ENCODE assay signal across 10 cellular contexts in the genomic region with DNA sequence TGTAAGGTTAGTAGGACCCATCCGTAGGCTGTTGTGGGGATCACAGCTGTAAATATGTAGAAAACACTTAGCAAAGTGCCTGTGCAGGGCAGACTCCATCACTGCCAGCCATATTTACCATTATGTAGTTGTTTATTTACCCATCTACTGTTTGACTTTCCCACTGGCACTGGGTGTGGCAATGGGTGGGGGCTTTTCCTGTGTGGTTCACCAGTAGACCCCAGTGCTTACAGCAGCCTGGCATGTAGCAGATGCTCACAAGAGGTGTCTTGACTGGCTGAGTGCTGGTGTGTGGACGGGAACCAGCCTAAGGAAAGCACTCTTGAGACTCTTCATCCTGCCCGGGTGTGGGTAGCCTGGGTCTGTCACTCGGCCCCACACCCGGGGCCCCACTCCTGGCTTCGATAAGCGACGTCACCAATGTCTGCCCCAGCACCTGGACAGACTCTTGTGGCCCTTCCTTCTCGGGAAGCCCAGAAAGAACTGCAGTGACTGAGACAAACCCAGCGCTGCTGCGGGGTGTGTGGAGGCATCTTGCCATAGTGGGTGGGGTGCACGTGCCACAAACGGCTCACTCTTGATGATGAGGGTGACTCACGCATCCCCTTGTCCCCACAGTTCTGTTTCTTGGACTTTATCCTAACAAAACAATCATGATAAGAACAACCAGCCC.
DNase-seq lines count a peak whose midpoint lies in the region; ATAC-seq lines count a peak whose summit lies in the region.
"Had no signal": no experiment of that assay in that cellular context is flagged by ENCODE, and none has a peak within 500 bp of the region (broad histone marks: within the 10 kb centered on the region; RNA-seq: fewer than 3 reads in every experiment).

No MANE protein-coding gene starts in this region.

- no peaks in the 10 kb centered on the region for H3K27me3 Mint-ChIP-seq in stimulated activated memory B cell treated with anti-CD40 and anti-IgM and Interleukin-4, amounts not matched to agents 10 μg/mL and 1 μg/mL and 100 μg/mL, for 72 hours

- no peak overlapping the region for H3K27ac Mint-ChIP-seq in stimulated activated memory B cell treated with anti-CD40 and anti-IgM and Interleukin-4, amounts not matched to agents 10 μg/mL and 1 μg/mL and 100 μg/mL, for 72 hours

- ATAC-seq in stimulated activated memory B cell treated with anti-CD40 and anti-IgM and Interleukin-4, amounts not matched to agents 10 μg/mL and 1 μg/mL and 100 μg/mL, for 72 hours: no peak
- ATAC-seq in GM21717 (IDR thresholded peaks at IDR 0.05; ENCODE audit: unreplicated experiment): no peak
- ATAC-seq: left lung had no signal

- H3K9me3 Mint-ChIP-seq in stimulated activated memory B cell treated with anti-CD40 and anti-IgM and Interleukin-4, amounts not matched to agents 10 μg/mL and 1 μg/mL and 100 μg/mL, for 72 hours: peaks cover 2% of the 10 kb centered on the region
- H3K9me3 Mint-ChIP-seq: IgD-negative memory B cell had no signal

- peaks cover 18% of the 10 kb centered on the region for H3K36me3 Mint-ChIP-seq in stimulated activated memory B cell treated with anti-CD40 and anti-IgM and Interleukin-4, amounts not matched to agents 10 μg/mL and 1 μg/mL and 100 μg/mL, for 72 hours

- peak; percentile 13 for DNase-seq in stimulated activated naive CD4-positive, alpha-beta T cell treated with Interleukin-2 at 50 U/mL for 16 hours (lab: John Stamatoyannopoulos, UW)
- no peak for DNase-seq in stimulated activated naive CD4-positive, alpha-beta T cell (lab: John Stamatoyannopoulos, UW)
- DNase-seq in activated T-cell treated with anti-CD3 and anti-CD28 coated beads for 4 hours (peak; percentile 24), glomerular visceral epithelial cell (ENCODE audit: extremely low spot score) (peak; percentile 22), NCI-H2029 treated with DMSO at 0.1 percent for 48 hours (lab: John Stamatoyannopoulos, UW) (no peak), Kasumi-1 (lab: John Stamatoyannopoulos, UW) (no peak)
- DNase-seq: left lung had no signal

- H3K4me1 Mint-ChIP-seq in stimulated activated memory B cell treated with anti-CD40 and anti-IgM and Interleukin-4, amounts not matched to agents 10 μg/mL and 1 μg/mL and 100 μg/mL, for 72 hours: peaks cover 46% of the 10 kb centered on the region

- H3K4me3 Mint-ChIP-seq in stimulated activated memory B cell treated with anti-CD40 and anti-IgM and Interleukin-4, amounts not matched to agents 10 μg/mL and 1 μg/mL and 100 μg/mL, for 72 hours: no peak overlapping the region

Comparison
In these comparisons a context has a peak if more than half of its experiments do, and no peak if none do; other contexts are left out.
1. DNase-seq: peak in stimulated activated naive CD4-positive, alpha-beta T cell treated with Interleukin-2 at 50 U/mL for 16 hours (single experiment), activated T-cell treated with anti-CD3 and anti-CD28 coated beads for 4 hours (single experiment) and glomerular visceral epithelial cell (single experiment); none in stimulated activated naive CD4-positive, alpha-beta T cell (0 of 6), NCI-H2029 treated with DMSO at 0.1 percent for 48 hours (single experiment) and Kasumi-1 (0 of 2).